8 cellular contexts compared by ENCODE assay signal in genomic region chr5:108642170-108642906, GRCh38.
DNase-seq lines count a peak whose midpoint lies in the region; ATAC-seq and TF ChIP-seq lines count a peak whose summit lies in the region.

No MANE protein-coding gene starts in this region.

- peak overlapping the region; percentile 24 for H3K4me3 Mint-ChIP-seq in mesothelial cell of epicardium

- H3K27me3 Mint-ChIP-seq in mesothelial cell of epicardium (ENCODE audit: low read depth): no peaks in the 10 kb centered on the region

- ATAC-seq in GM19452 (IDR thresholded peaks at IDR 0.05; ENCODE audit: unreplicated experiment) (peak; percentile 99), HG03460 (IDR thresholded peaks at IDR 0.05; ENCODE audit: unreplicated experiment) (peak; percentile 100)

- H3K36me3 Mint-ChIP-seq in mesothelial cell of epicardium: peaks cover 3% of the 10 kb centered on the region

- no peak overlapping the region for H3K27ac Mint-ChIP-seq in mesothelial cell of epicardium

- H3K9me3 Mint-ChIP-seq in mesothelial cell of epicardium: peaks cover 8% of the 10 kb centered on the region

- in situ Hi-C loops in Caki2 (cut with HindIII; ENCODE audit: low pct_unique_long_range_greater_than_20kb, low sequenced_read_pairs): no loop called here

- H3K4me1 Mint-ChIP-seq in mesothelial cell of epicardium: peaks cover 8% of the 10 kb centered on the region

- DNase-seq in Caki2 (ENCODE audit: low read depth) (peak; percentile 44), NCI-H774 (lab: John Stamatoyannopoulos, UW) (peak; percentile 67), mesothelial cell of epicardium (ENCODE audit: low spot score in 2 of 2, unreplicated experiment in 2 of 2) (peak in 1 of 2 experiments; percentile 49)
- peak; percentile 30 to 42 for DNase-seq in activated CD4-positive, alpha-beta T cell treated with anti-CD3 and anti-CD28 coated beads, Interleukin-2, amount 50 U/mL, for 4 hours
- peak; percentile 15 for DNase-seq in effector CD8-positive, alpha-beta T cell (lab: John Stamatoyannopoulos, UW)
- DNase-seq in stimulated activated CD8-positive, alpha-beta memory T cell treated with anti-CD3 and anti-CD28 coated beads, Interleukin-7, amount 100 ng/mL, for 4 hours (ENCODE audit: low read depth in 2 of 2): peak; percentile 16 to 26

- peak; percentile 44 for TF ChIP-seq CTCF in mesothelial cell of epicardium (IDR thresholded peaks at IDR 0.05; ENCODE audit: unreplicated experiment)
